1 cellular context compared by ENCODE assay signal in the genomic region with DNA sequence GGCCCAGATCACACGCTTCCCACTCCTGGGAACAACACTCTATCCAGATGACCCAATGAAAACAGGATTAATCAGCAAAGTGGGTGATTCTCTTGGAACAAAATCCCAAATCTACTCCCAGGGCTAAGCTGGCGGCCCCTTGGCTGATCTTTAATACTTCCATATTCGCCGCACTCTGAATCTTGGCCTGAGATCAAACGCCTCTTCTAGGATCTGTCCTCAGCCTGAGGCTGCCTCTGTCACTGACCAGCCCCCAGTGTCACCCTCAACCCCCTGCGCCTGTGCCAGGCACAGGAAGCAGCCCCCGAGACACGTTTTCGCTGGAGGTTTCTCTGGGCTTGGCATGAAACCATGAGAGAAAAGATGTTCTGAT.
TF ChIP-seq lines count a peak whose summit lies in the region.

No MANE protein-coding gene starts in this region.

TF ChIP-seq in HCT116, 20 proteins besides CTCF, POLR2A, EP300 and RAD21 (continued from another document):
- TF ChIP-seq, protein P1, sequence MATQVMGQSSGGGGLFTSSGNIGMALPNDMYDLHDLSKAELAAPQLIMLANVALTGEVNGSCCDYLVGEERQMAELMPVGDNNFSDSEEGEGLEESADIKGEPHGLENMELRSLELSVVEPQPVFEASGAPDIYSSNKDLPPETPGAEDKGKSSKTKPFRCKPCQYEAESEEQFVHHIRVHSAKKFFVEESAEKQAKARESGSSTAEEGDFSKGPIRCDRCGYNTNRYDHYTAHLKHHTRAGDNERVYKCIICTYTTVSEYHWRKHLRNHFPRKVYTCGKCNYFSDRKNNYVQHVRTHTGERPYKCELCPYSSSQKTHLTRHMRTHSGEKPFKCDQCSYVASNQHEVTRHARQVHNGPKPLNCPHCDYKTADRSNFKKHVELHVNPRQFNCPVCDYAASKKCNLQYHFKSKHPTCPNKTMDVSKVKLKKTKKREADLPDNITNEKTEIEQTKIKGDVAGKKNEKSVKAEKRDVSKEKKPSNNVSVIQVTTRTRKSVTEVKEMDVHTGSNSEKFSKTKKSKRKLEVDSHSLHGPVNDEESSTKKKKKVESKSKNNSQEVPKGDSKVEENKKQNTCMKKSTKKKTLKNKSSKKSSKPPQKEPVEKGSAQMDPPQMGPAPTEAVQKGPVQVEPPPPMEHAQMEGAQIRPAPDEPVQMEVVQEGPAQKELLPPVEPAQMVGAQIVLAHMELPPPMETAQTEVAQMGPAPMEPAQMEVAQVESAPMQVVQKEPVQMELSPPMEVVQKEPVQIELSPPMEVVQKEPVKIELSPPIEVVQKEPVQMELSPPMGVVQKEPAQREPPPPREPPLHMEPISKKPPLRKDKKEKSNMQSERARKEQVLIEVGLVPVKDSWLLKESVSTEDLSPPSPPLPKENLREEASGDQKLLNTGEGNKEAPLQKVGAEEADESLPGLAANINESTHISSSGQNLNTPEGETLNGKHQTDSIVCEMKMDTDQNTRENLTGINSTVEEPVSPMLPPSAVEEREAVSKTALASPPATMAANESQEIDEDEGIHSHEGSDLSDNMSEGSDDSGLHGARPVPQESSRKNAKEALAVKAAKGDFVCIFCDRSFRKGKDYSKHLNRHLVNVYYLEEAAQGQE (IDR thresholded peaks at IDR 0.05; ENCODE audit: low read depth) = no peak
- TF ChIP-seq CBX3 (IDR thresholded peaks at IDR 0.05; ENCODE audit: low read depth) = no peak
- no peak for TF ChIP-seq EZH2 (IDR thresholded peaks at IDR 0.05)
- TF ChIP-seq, protein P2, sequence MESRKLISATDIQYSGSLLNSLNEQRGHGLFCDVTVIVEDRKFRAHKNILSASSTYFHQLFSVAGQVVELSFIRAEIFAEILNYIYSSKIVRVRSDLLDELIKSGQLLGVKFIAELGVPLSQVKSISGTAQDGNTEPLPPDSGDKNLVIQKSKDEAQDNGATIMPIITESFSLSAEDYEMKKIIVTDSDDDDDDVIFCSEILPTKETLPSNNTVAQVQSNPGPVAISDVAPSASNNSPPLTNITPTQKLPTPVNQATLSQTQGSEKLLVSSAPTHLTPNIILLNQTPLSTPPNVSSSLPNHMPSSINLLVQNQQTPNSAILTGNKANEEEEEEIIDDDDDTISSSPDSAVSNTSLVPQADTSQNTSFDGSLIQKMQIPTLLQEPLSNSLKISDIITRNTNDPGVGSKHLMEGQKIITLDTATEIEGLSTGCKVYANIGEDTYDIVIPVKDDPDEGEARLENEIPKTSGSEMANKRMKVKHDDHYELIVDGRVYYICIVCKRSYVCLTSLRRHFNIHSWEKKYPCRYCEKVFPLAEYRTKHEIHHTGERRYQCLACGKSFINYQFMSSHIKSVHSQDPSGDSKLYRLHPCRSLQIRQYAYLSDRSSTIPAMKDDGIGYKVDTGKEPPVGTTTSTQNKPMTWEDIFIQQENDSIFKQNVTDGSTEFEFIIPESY (IDR thresholded peaks at IDR 0.05; ENCODE audit: extremely low read depth, insufficient replicate concordance, low read length) = no peak
- TF ChIP-seq SIN3A (IDR thresholded peaks at IDR 0.05; ENCODE audit: low read depth) = no peak
- TF ChIP-seq SRF (IDR thresholded peaks at IDR 0.05; ENCODE audit: low read depth) = no peak
